In genomic region chr3:106085998-106086397, GRCh38 we compare ENCODE assay signal across 26 cellular contexts.
"Had no signal": no experiment of that assay in that cellular context is flagged by ENCODE, and none has a peak within 500 bp of the region (broad histone marks: within the 10 kb centered on the region; RNA-seq: fewer than 3 reads in every experiment).

No MANE protein-coding gene starts in this region.

- H2AFZ ChIP-seq: hepatocyte had no signal

- H3K27ac ChIP-seq: hepatocyte, left lung, sigmoid colon, spleen, thoracic aorta had no signal

- H3K4me2 ChIP-seq: hepatocyte had no signal

- FAIRE-seq: frontal cortex had no signal

- H3K36me3 ChIP-seq: left lung, sigmoid colon, spleen, thoracic aorta had no signal

- ATAC-seq: activated T-cell treated with anti-CD3 and anti-CD28 coated beads, Interleukin-2, amount 50 U/mL, for 4 hours; left lung; T-helper 17 cell had no signal

- H3K79me2 ChIP-seq: hepatocyte had no signal

- H3K4me1 ChIP-seq: left lung, sigmoid colon had no signal

- H3K27ac Mint-ChIP-seq: activated naive CD4-positive, alpha-beta T cell treated with anti-CD3 and anti-CD28 coated beads for 36 hours; endodermal cell; mesothelial cell of epicardium; T-helper 17 cell; type B pancreatic cell had no signal

- H3K27me3 Mint-ChIP-seq: T-helper 17 cell, type B pancreatic cell had no signal

- H3K4me3 ChIP-seq: hepatocyte, left lung, lung, sigmoid colon, spleen, thoracic aorta had no signal

- H3K27me3 ChIP-seq: hepatocyte, left lung, sigmoid colon, spleen had no signal

- H3K9me3 Mint-ChIP-seq: activated T-cell treated with anti-CD3 and anti-CD28 coated beads, Interleukin-2, amount 50 U/mL, for 4 hours; immature natural killer cell; type B pancreatic cell had no signal

- H3K4me3 Mint-ChIP-seq: activated naive CD4-positive, alpha-beta T cell treated with anti-CD3 and anti-CD28 coated beads for 36 hours; activated T-cell treated with anti-CD3 and anti-CD28 coated beads, Interleukin-2, amount 50 U/mL, for 4 hours; endodermal cell; immature natural killer cell; mesothelial cell of epicardium; T-helper 17 cell; type B pancreatic cell had no signal

- H3K36me3 Mint-ChIP-seq: type B pancreatic cell had no signal

- H3K9me3 ChIP-seq: left lung, sigmoid colon, spleen, thoracic aorta had no signal

- DNase-seq: activated CD4-positive, alpha-beta T cell treated with anti-CD3 and anti-CD28 coated beads for 4 hours; activated CD4-positive, alpha-beta T cell treated with anti-CD3 and anti-CD28 coated beads, Interleukin-2, amount 50 U/mL, for 48 hours; activated CD4-positive, CD25-positive, alpha-beta regulatory T cell; activated CD8-positive, alpha-beta memory T cell treated with anti-CD3 and anti-CD28 coated beads, Interleukin-2, amount 50 U/mL, for 48 hours; activated naive CD4-positive, alpha-beta T cell treated with anti-CD3 and anti-CD28 coated beads for 36 hours; activated T-cell treated with anti-CD3 and anti-CD28 coated beads, Interleukin-2, amount 50 U/mL, for 4 hours; amygdala; cerebellar nuclear complex; cortex of kidney; endodermal cell; glutamatergic neuron; immature natural killer cell; nucleus accumbens; posterior cingulate gyrus; sigmoid colon; spleen; stimulated activated CD4-positive, alpha-beta T cell treated with anti-CD3 and anti-CD28 coated beads, Interleukin-4, amount 100 ng/mL, for 24 hours; stimulated activated naive CD4-positive, alpha-beta T cell treated with Interleukin-2 at 50 U/mL for 16 hours; T-helper 17 cell had no signal

- H3K4me1 Mint-ChIP-seq: endodermal cell, T-helper 17 cell had no signal
